ENCODE assay signal across 8 cellular contexts in genomic region chr17:79796570-79797491, GRCh38. TPM values are rescaled to one million over a fixed set of nuclear protein-coding genes. Genes with fewer than 3 reads are reported as not detected.
DNase-seq lines count a peak whose midpoint lies in the region; ATAC-seq and TF ChIP-seq lines count a peak whose summit lies in the region.

TSS of gene CBX8 (minus strand) at chr17:79797077. CDS start at chr17:79796998, 79 bp downstream.

- peaks cover 2% of the 10 kb centered on the region for H3K36me3 Mint-ChIP-seq in activated naive CD8-positive, alpha-beta T cell treated with anti-CD3 and anti-CD28 coated beads, Interleukin-2, amount 50 U/mL, for 24 hours (ENCODE audit: low read depth)

- intact Hi-C loops in cardiac septum (cut with DNase I), result loop anchor here (2.0 to 5.0 kb wide), 2 partner anchors 46 to 350 kb away; partner anchors contain the start of gene EIF4A3

- H3K4me1 ChIP-seq in parathyroid adenoma (peaks cover 8% of the 10 kb centered on the region), tibial nerve (peaks cover 4 to 69% (median 46%) of the 10 kb centered on the region in 4 donors)

- 1% methylated on average over 53 to 83 of the region's 92 CpGs for WGBS in tibial nerve, 2 donors

- H3K79me2 ChIP-seq in SU-DHL-6 (ENCODE audit: insufficient read depth, low read length) (peaks cover 6% of the 10 kb centered on the region), parathyroid adenoma (no peaks in the 10 kb centered on the region)

- H3K27ac Mint-ChIP-seq in activated naive CD8-positive, alpha-beta T cell treated with anti-CD3 and anti-CD28 coated beads, Interleukin-2, amount 50 U/mL, for 24 hours, result peak within 1 kb of the TSS; percentile 67

- H3K9ac ChIP-seq in SU-DHL-6 (ENCODE audit: low read length), result peak within 1 kb of the TSS; percentile 85
- H3K9ac ChIP-seq in parathyroid adenoma, result no peak within 1 kb of the TSS

- H3K4me3 Mint-ChIP-seq in activated naive CD8-positive, alpha-beta T cell treated with anti-CD3 and anti-CD28 coated beads, Interleukin-2, amount 50 U/mL, for 24 hours, result peak within 1 kb of the TSS; percentile 79

- TF ChIP-seq EP300 in tibial nerve (IDR thresholded peaks at IDR 0.05), result peak; percentile 81 to 87

- H3K27ac ChIP-seq in SU-DHL-6 (ENCODE audit: low read depth, low read length) (peak within 1 kb of the TSS; percentile 67), parathyroid adenoma (peak within 1 kb of the TSS; percentile 61), tibial nerve (peak within 1 kb of the TSS; percentile 43 to 86 (median 64))

- H3K36me3 ChIP-seq in SU-DHL-6 (ENCODE audit: low read length), result no peaks in the 10 kb centered on the region
- no peaks in the 10 kb centered on the region for H3K36me3 ChIP-seq in parathyroid adenoma (ENCODE audit: control insufficient read depth, insufficient read depth, low read length)
- peaks cover 0 to 10% (median 0%) of the 10 kb centered on the region in 3 donors for H3K36me3 ChIP-seq in tibial nerve

- peak within 1 kb of the TSS; percentile 78 for H3K4me3 ChIP-seq in GM12864 (ENCODE audit: low read depth, low read length)
- peak within 1 kb of the TSS; percentile 93 for H3K4me3 ChIP-seq in SU-DHL-6 (ENCODE audit: insufficient read depth, low read length, poor library complexity, severe bottlenecking)
- H3K4me3 ChIP-seq in parathyroid adenoma (ENCODE audit: low read depth, low read length), result peak within 1 kb of the TSS; percentile 87
- peak within 1 kb of the TSS; percentile 56 to 76 (median 70) for H3K4me3 ChIP-seq in tibial nerve

- no peaks in the 10 kb centered on the region for H3K9me2 ChIP-seq in SU-DHL-6 (replicated peaks; ENCODE audit: insufficient read depth, low read length)

- H3F3A ChIP-seq in SU-DHL-6 (ENCODE audit: insufficient read depth), result no peaks in the 10 kb centered on the region

- H3K4me2 ChIP-seq in SU-DHL-6 (ENCODE audit: low read depth, low read length, poor library complexity, severe bottlenecking) (peak within 1 kb of the TSS; percentile 76), parathyroid adenoma (ENCODE audit: low read length) (peak within 1 kb of the TSS; percentile 94)

- ATAC-seq in HG02759 (IDR thresholded peaks at IDR 0.05; ENCODE audit: unreplicated experiment), result peak; percentile 88
- ATAC-seq in activated naive CD8-positive, alpha-beta T cell treated with anti-CD3 and anti-CD28 coated beads, Interleukin-2, amount 50 U/mL, for 24 hours, result peak; percentile 85

- H3K27me3 Mint-ChIP-seq in activated naive CD8-positive, alpha-beta T cell treated with anti-CD3 and anti-CD28 coated beads, Interleukin-2, amount 50 U/mL, for 24 hours, result peaks cover 42% of the 10 kb centered on the region

- no peaks in the 10 kb centered on the region for H3K9me3 Mint-ChIP-seq in activated naive CD8-positive, alpha-beta T cell treated with anti-CD3 and anti-CD28 coated beads, Interleukin-2, amount 50 U/mL, for 24 hours

- peaks cover 41% of the 10 kb centered on the region for H3K4me1 Mint-ChIP-seq in activated naive CD8-positive, alpha-beta T cell treated with anti-CD3 and anti-CD28 coated beads, Interleukin-2, amount 50 U/mL, for 24 hours

- no peaks in the 10 kb centered on the region for H3K27me3 ChIP-seq in SU-DHL-6 (ENCODE audit: low read length)
- H3K27me3 ChIP-seq in parathyroid adenoma (ENCODE audit: control insufficient read depth, insufficient read depth, low read length), result peaks cover 6% of the 10 kb centered on the region
- peaks cover 19 to 74% of the 10 kb centered on the region in 2 donors for H3K27me3 ChIP-seq in tibial nerve

- TF ChIP-seq POLR2A in tibial nerve (IDR thresholded peaks at IDR 0.05), result peak; percentile 5 to 21

- DNase-seq in GM12864 (ENCODE audit: low read depth) (peak; percentile 97), NCI-H1417 (lab: John Stamatoyannopoulos, UW) (peak; percentile 100), cardiac septum (ENCODE audit: low spot score) (peak; percentile 100), tibial nerve (ENCODE audit: low spot score in 2 of 2) (peak; percentile 99)
- peak; percentile 100 for DNase-seq in activated naive CD8-positive, alpha-beta T cell treated with anti-CD3 and anti-CD28 coated beads, Interleukin-2, amount 50 U/mL, for 24 hours

- no peaks in the 10 kb centered on the region for H4K20me1 ChIP-seq in SU-DHL-6 (ENCODE audit: low read depth, low read length)

- TF ChIP-seq CTCF in GM12864 (IDR thresholded peaks at IDR 0.05; ENCODE audit: low read depth, low read length, missing control alignments) (no peak), SU-DHL-6 (IDR thresholded peaks at IDR 0.05; ENCODE audit: insufficient read depth, low read length, poor library complexity, severe bottlenecking) (no peak), parathyroid adenoma (IDR thresholded peaks at IDR 0.05) (peak; percentile 13), tibial nerve (IDR thresholded peaks at IDR 0.05) (peak in 4 of 5 experiments; percentile 6 to 54 (median 22))

- no peaks in the 10 kb centered on the region for H3K9me3 ChIP-seq in SU-DHL-6 (ENCODE audit: insufficient read depth, low read length)
- no peaks in the 10 kb centered on the region for H3K9me3 ChIP-seq in parathyroid adenoma (ENCODE audit: control insufficient read depth, low read length)
- H3K9me3 ChIP-seq in tibial nerve, result no peaks in the 10 kb centered on the region

- peak within 1 kb of the TSS; percentile 61 for H2AFZ ChIP-seq in SU-DHL-6 (ENCODE audit: low read depth, low read length, severe bottlenecking)
- H2AFZ ChIP-seq in parathyroid adenoma, result peak within 1 kb of the TSS; percentile 77

RNA-seq across cellular contexts. Expression of gene CBX8, which starts in this region (rescaled TPM):
- total RNA-seq in cardiac septum, result 5.7 TPM
- 1 to 10 TPM in 1 of 4 donors, under 1 TPM in 2, not detected in 1; 0.84 to 4.2 (median 0.87) TPM for total RNA-seq in tibial nerve

Comparison
In these comparisons a context has a peak if more than half of its experiments do, and no peak if none do; other contexts are left out.
1. Peak in every context shown above with its lines: DNase-seq, ATAC-seq, H3K4me3 ChIP-seq and H3K27ac ChIP-seq.
2. CTCF ChIP-seq: peak in parathyroid adenoma (single experiment) and tibial nerve (4 of 5); none in GM12864 (single experiment) and SU-DHL-6 (single experiment).